In the genomic region with DNA sequence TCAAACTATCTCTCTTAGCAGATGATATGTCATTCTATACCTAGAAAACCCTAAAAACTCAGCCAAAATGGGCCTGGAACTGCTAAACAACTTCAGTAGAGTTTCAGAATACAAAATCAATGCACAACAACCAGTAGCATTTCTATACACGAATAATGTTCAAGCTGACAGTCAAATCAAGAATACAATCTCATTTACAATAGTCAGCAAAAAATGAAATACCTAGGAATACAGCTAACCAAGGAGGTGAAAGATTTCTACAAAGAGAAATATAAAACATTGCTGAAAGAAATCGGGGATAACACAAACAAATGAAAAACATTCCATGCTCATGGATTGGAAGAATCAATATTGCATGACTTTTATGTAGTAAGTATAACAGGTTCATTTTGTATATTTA, we compare ENCODE assay signal across 8 cellular contexts.
"Had no signal": no experiment of that assay in that cellular context is flagged by ENCODE, and none has a peak within 500 bp of the region (broad histone marks: within the 10 kb centered on the region; RNA-seq: fewer than 3 reads in every experiment).

No MANE protein-coding gene starts in this region.

- H2AFZ ChIP-seq: GM23248 had no signal

- H3K27ac ChIP-seq: GM23248, KMS-11 had no signal

- DNase-seq: GM23248, GOT3, H9, HCEC 1CT, Karpas-422, KBM-7 had no signal

- H3K4me3 ChIP-seq: GM23248 had no signal

- FAIRE-seq: HTR-8/SVneo had no signal

- H3K9ac ChIP-seq: GM23248, KMS-11 had no signal

- H3K4me2 ChIP-seq: KMS-11 had no signal
